28 cellular contexts compared by ENCODE assay signal in the genomic region with DNA sequence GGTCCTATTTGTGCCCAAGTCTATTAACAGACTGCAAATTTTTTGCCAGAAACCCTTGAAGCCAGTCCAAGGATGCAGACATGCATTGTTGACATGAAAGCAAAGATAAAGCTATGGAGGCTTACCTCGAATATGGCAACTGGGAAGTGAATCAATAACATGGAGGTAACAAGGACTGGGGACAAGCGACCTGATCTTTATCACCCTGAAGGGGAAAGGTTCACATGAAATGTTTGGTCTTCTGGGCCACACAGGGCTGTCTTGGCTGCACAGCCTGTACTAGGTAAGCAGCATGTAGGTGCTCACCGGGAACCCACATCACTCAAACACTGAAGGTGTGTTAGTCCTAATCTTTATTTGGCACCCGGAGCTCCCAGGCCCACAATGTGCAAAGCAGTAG.
"Had no signal": no experiment of that assay in that cellular context is flagged by ENCODE, and none has a peak within 500 bp of the region (broad histone marks: within the 10 kb centered on the region; RNA-seq: fewer than 3 reads in every experiment).

No MANE protein-coding gene starts in this region.

- H3K4me3 Mint-ChIP-seq: mesothelial cell of epicardium; naive B cell; natural killer cell; nephron progenitor cell; neural progenitor cell; stimulated activated naive CD8-positive, alpha-beta T cell treated with anti-CD3 and anti-CD28 coated beads, Interleukin-15, Interleukin-2, amounts not matched to agents 100 ng/mL and 50 ng/mL, for 24 hours had no signal

- H3K9me3 Mint-ChIP-seq: mesothelial cell of epicardium; naive B cell; natural killer cell; nephron progenitor cell; neural progenitor cell; stimulated activated naive CD8-positive, alpha-beta T cell treated with anti-CD3 and anti-CD28 coated beads, Interleukin-15, Interleukin-2, amounts not matched to agents 100 ng/mL and 50 ng/mL, for 24 hours had no signal

- H3K4me1 Mint-ChIP-seq: mesothelial cell of epicardium, nephron progenitor cell had no signal

- H3K27ac Mint-ChIP-seq: mesothelial cell of epicardium; natural killer cell; neural progenitor cell; progenitor cell of endocrine pancreas; stimulated activated naive CD8-positive, alpha-beta T cell treated with anti-CD3 and anti-CD28 coated beads, Interleukin-15, Interleukin-2, amounts not matched to agents 100 ng/mL and 50 ng/mL, for 24 hours had no signal

- ATAC-seq: lower lobe of right lung, natural killer cell, sciatic nerve, upper lobe of right lung had no signal

- DNase-seq: islet precursor cell; lower lobe of right lung; mammary epithelial cell; mesenchymal stem cell; naive B cell; natural killer cell; nephron progenitor cell; occipital lobe; ovary; stimulated activated CD4-positive, alpha-beta T cell treated with anti-CD3 and anti-CD28 coated beads, Interleukin-12 subunit alpha, Interleukin-12 subunit beta, amount 100 ng/mL, for 4 hours; stimulated activated CD4-positive, alpha-beta T cell treated with anti-CD3 and anti-CD28 coated beads, Interleukin-15, amount 100 ng/mL, for 24 hours; stimulated activated CD4-positive, alpha-beta T cell treated with anti-CD3 and anti-CD28 coated beads, Interleukin-2, amount 100 ng/mL, for 24 hours; stimulated activated CD4-positive, alpha-beta T cell treated with anti-CD3 and anti-CD28 coated beads, Interleukin-4, amount 100 ng/mL, for 1 hour; stimulated activated naive CD4-positive, alpha-beta T cell; tibial artery; trophoblast cell; upper lobe of right lung had no signal

- H3K27ac ChIP-seq: hepatocyte, lower lobe of right lung, neural progenitor cell, neutrophil, ovary, right atrium auricular region, skin epidermis, suprapubic skin, thoracic aorta, tibial artery, upper lobe of right lung had no signal
